In the genomic region with DNA sequence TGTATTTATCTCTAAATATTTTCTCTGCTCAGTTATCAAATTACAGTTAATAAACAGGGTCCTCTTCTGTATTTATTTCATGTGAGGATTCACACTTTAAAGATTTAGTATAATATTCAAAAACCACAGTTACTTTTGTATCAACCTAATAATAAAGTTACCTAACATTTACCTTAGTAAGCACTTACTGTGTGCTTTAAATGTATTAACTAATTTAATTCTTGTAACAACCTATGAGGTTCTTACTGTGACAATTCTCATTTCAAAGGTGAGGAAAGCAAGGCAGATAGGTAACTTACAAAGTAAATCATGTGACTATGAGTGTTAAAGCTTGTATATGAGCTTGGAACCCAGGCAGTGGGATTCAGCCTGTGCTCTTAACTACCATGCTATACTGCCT, we compare ENCODE assay signal across 27 cellular contexts.
"Had no signal": no experiment of that assay in that cellular context is flagged by ENCODE, and none has a peak within 500 bp of the region (broad histone marks: within the 10 kb centered on the region; RNA-seq: fewer than 3 reads in every experiment).

No MANE protein-coding gene starts in this region.

- H3K27ac ChIP-seq: left ventricle myocardium inferior, neural progenitor cell, neutrophil, parathyroid adenoma, psoas muscle, right atrium auricular region, skin epidermis, stomach, testis, thyroid gland, transverse colon, upper lobe of left lung, vagina had no signal

- H3K36me3 ChIP-seq: left ventricle myocardium inferior, neural progenitor cell, neutrophil, right atrium auricular region, stomach, thyroid gland, transverse colon, upper lobe of left lung, vagina had no signal

- H3K4me1 ChIP-seq: left ventricle myocardium inferior, parathyroid adenoma, psoas muscle, right atrium auricular region, stomach, testis, thyroid gland, transverse colon, upper lobe of left lung, vagina had no signal

- H3K4me2 ChIP-seq: neural progenitor cell had no signal

- H3K9me3 ChIP-seq: left ventricle myocardium inferior, neutrophil, psoas muscle, right atrium auricular region, stomach, testis, thyroid gland, transverse colon, upper lobe of left lung, vagina had no signal

- H3K4me3 ChIP-seq: left ventricle myocardium inferior, lung, neural progenitor cell, psoas muscle, right atrium auricular region, skin epidermis, stomach, testis, thyroid gland, transverse colon, upper lobe of left lung, vagina had no signal

- H3K27me3 ChIP-seq: neural progenitor cell, neutrophil, right atrium auricular region, stomach, testis, thyroid gland, transverse colon, upper lobe of left lung, vagina had no signal

- H3K79me2 ChIP-seq: parathyroid adenoma had no signal

- DNase-seq: hypothalamus; immature natural killer cell; kidney; left ventricle myocardium inferior; naive B cell; natural killer cell; nephron progenitor cell; occipital lobe; psoas muscle; stimulated activated CD4-positive, alpha-beta T cell treated with anti-CD3 and anti-CD28 coated beads, Interleukin-12 subunit alpha, Interleukin-12 subunit beta, amount 100 ng/mL, for 4 hours; stimulated activated CD4-positive, alpha-beta T cell treated with anti-CD3 and anti-CD28 coated beads, Interleukin-15, amount 100 ng/mL, for 24 hours; stimulated activated CD4-positive, alpha-beta T cell treated with anti-CD3 and anti-CD28 coated beads, Interleukin-2, amount 100 ng/mL, for 24 hours; stimulated activated CD4-positive, alpha-beta T cell treated with anti-CD3 and anti-CD28 coated beads, Interleukin-4, amount 100 ng/mL, for 1 hour; stimulated activated naive B cell treated with anti-CD40 and anti-IgM and Interleukin-4, amounts not matched to agents 10 μg/mL and 1 μg/mL and 100 μg/mL, for 72 hours; stimulated activated naive CD8-positive, alpha-beta T cell treated with anti-CD3 and anti-CD28 coated beads, Interleukin-15, Interleukin-2, amounts not matched to agents 100 U/mL and 50 U/mL, for 24 hours; stomach; testis; thyroid gland; transverse colon; upper lobe of left lung had no signal

- FAIRE-seq: kidney had no signal

- H2AFZ ChIP-seq: neural progenitor cell, parathyroid adenoma had no signal
